In the genomic region with DNA sequence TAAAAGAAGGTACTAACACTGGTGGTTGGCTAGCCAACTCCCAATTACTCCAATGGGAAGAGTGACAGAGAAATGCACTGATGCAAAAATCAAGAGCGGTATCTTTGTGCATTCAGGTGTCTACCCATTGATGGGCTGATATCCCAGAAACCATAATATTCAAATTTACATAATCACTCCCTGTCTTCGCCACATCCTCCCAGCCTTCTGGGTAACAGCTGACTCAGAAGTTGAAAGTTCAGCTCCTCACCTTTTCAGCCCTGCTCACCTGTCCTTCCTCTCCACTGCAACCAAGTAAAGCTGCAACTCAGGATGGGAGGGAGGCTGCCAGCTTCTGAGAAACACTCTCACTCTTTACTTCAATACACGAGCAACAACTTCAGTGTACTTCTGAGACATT, we compare ENCODE assay signal across 16 cellular contexts. TPM values are rescaled to one million over a fixed set of nuclear protein-coding genes. Genes with fewer than 3 reads are reported as not detected.
DNase-seq lines count a peak whose midpoint lies in the region; ATAC-seq, FAIRE-seq and TF ChIP-seq lines count a peak whose summit lies in the region.
"Had no signal": no experiment of that assay in that cellular context is flagged by ENCODE, and none has a peak within 500 bp of the region (broad histone marks: within the 10 kb centered on the region; RNA-seq: fewer than 3 reads in every experiment).

No MANE protein-coding gene starts in this region.

- TF ChIP-seq POLR2A in tibial nerve (IDR thresholded peaks at IDR 0.05) = no peak

- intact Hi-C loops in CD4-positive, alpha-beta T cell (cut with DNase I, micrococcal nuclease) = no loop called here

- CTCF ChIA-PET in CD4-positive, alpha-beta T cell (lab: Charles Lee) = no interaction called here

- no peaks in the 10 kb centered on the region for H3K27me3 Mint-ChIP-seq in CD4-positive, alpha-beta T cell
- H3K27me3 Mint-ChIP-seq in activated T-helper 17 cell treated with anti-CD3 and anti-CD28 coated beads, Interleukin-2, amount 50 U/mL, for 72 hours = no peaks in the 10 kb centered on the region

- WGBS in tibial nerve, 2 donors = 68 to 92% methylated on average over 3 of the region's 3 CpGs

- H3K4me3 Mint-ChIP-seq in CD4-positive, alpha-beta T cell = no peak overlapping the region
- H3K4me3 Mint-ChIP-seq in activated T-helper 17 cell treated with anti-CD3 and anti-CD28 coated beads, Interleukin-2, amount 50 U/mL, for 72 hours = no peak overlapping the region

- DNase-seq in CD4-positive, alpha-beta T cell = no peak
- DNase-seq in GM19239 (ENCODE audit: insufficient read length, low spot score) (peak; percentile 28), kidney tubule cell (ENCODE audit: low spot score) (peak; percentile 76), glomerular visceral epithelial cell (ENCODE audit: extremely low spot score) (no peak), NCI-H187 treated with DMSO at 0.1 percent for 48 hours (lab: John Stamatoyannopoulos, UW) (no peak), tibial nerve (ENCODE audit: low spot score in 2 of 2) (no peak)
- DNase-seq: activated CD4-positive, alpha-beta T cell treated with anti-CD3 and anti-CD28 coated beads, Interleukin-2, amount 50 U/mL, for 1 hour; NCI-H1417 treated with DMSO at 0.1 percent for 48 hours; NCI-H2227 treated with DMSO at 0.1 percent for 48 hours; NK-92 treated with Interleukin-12 subunit alpha and Interleukin-12 subunit beta, amount 100 ng/mL, for 24 hours; right lobe of liver; stimulated activated CD4-positive, alpha-beta T cell treated with anti-CD3 and anti-CD28 coated beads, Interleukin-2, amount 100 ng/mL, for 24 hours; substantia nigra had no signal

- H3K27ac Mint-ChIP-seq in CD4-positive, alpha-beta T cell = peak overlapping the region; percentile 44
- H3K27ac Mint-ChIP-seq in activated T-helper 17 cell treated with anti-CD3 and anti-CD28 coated beads, Interleukin-2, amount 50 U/mL, for 72 hours = no peak overlapping the region

- peak; percentile 69 for ATAC-seq in CD4-positive, alpha-beta T cell (ENCODE audit: poor library complexity)
- ATAC-seq in activated T-helper 17 cell treated with anti-CD3 and anti-CD28 coated beads, Interleukin-2, amount 50 U/mL, for 72 hours (replicated peaks) = peak; percentile 60
- ATAC-seq: right lobe of liver, Right ventricle myocardium inferior had no signal

- no peak overlapping the region for H3K4me3 ChIP-seq in tibial nerve
- H3K4me3 ChIP-seq: right lobe of liver had no signal

- POLR2A ChIA-PET in CD4-positive, alpha-beta T cell (lab: Charles Lee) = interaction anchor here (1.5 kb wide), 1 partner anchor 9 kb away, joined by 3 read pairs; no protein-coding TSS in a partner anchor

- no peaks in the 10 kb centered on the region for H3K36me3 ChIP-seq in tibial nerve
- H3K36me3 ChIP-seq: right lobe of liver had no signal

- TF ChIP-seq EP300 in tibial nerve (IDR thresholded peaks at IDR 0.05) = no peak

- no peak for TF ChIP-seq CTCF in CD4-positive, alpha-beta T cell (IDR thresholded peaks at IDR 0.05)
- TF ChIP-seq CTCF in tibial nerve (IDR thresholded peaks at IDR 0.05) = no peak

- H3K4me1 ChIP-seq in tibial nerve = peaks cover 0 to 6% (median 0%) of the 10 kb centered on the region in 4 donors
- H3K4me1 ChIP-seq: right lobe of liver had no signal

- peak; percentile 14 for FAIRE-seq in GM19239 (lab: Jason Lieb, UNC)
- FAIRE-seq: H1 had no signal

- H3K9me3 Mint-ChIP-seq in CD4-positive, alpha-beta T cell = no peaks in the 10 kb centered on the region
- no peaks in the 10 kb centered on the region for H3K9me3 Mint-ChIP-seq in activated T-helper 17 cell treated with anti-CD3 and anti-CD28 coated beads, Interleukin-2, amount 50 U/mL, for 72 hours

- peaks cover 51% of the 10 kb centered on the region for H3K4me1 Mint-ChIP-seq in CD4-positive, alpha-beta T cell (ENCODE audit: low read depth)
- H3K4me1 Mint-ChIP-seq in activated T-helper 17 cell treated with anti-CD3 and anti-CD28 coated beads, Interleukin-2, amount 50 U/mL, for 72 hours = peaks cover 23% of the 10 kb centered on the region

- H3K27me3 ChIP-seq in CD4-positive, alpha-beta T cell (ENCODE audit: control insufficient read depth, insufficient read depth, low read length) = no peaks in the 10 kb centered on the region
- no peaks in the 10 kb centered on the region for H3K27me3 ChIP-seq in tibial nerve
- H3K27me3 ChIP-seq: right lobe of liver had no signal

- no peaks in the 10 kb centered on the region for H3K9me3 ChIP-seq in CD4-positive, alpha-beta T cell (ENCODE audit: control insufficient read depth, low read length)
- H3K9me3 ChIP-seq in tibial nerve = no peaks in the 10 kb centered on the region
- H3K9me3 ChIP-seq: right lobe of liver had no signal

- no peak overlapping the region for H3K27ac ChIP-seq in CD4-positive, alpha-beta T cell (ENCODE audit: low read depth, low read length)
- no peak overlapping the region for H3K27ac ChIP-seq in tibial nerve
- H3K27ac ChIP-seq: right lobe of liver had no signal

- H3K36me3 Mint-ChIP-seq in CD4-positive, alpha-beta T cell (ENCODE audit: low read depth) = no peaks in the 10 kb centered on the region
- no peaks in the 10 kb centered on the region for H3K36me3 Mint-ChIP-seq in activated T-helper 17 cell treated with anti-CD3 and anti-CD28 coated beads, Interleukin-2, amount 50 U/mL, for 72 hours (ENCODE audit: low read depth)

RNA-seq across cellular contexts. Expression of gene SUSD1, which starts 6.9 kb away (rescaled TPM):
- total RNA-seq in CD4-positive, alpha-beta T cell = 1 to 10 TPM; 5.3 to 5.4 TPM
- 1 to 10 TPM; 1.8 to 6.3 TPM for total RNA-seq in activated T-helper 17 cell treated with anti-CD3 and anti-CD28 coated beads, Interleukin-2, amount 50 U/mL, for 72 hours
- total RNA-seq in tibial nerve = 10 to 100 TPM in 2 of 4 donors, 1 to 10 TPM in 2; 6.9 to 19.8 (median 11.5) TPM

Comparison
In these comparisons a context has a peak if more than half of its experiments do, and no peak if none do; other contexts are left out.
1. DNase-seq: peak in GM19239 (single experiment) and kidney tubule cell (single experiment); none in CD4-positive, alpha-beta T cell (0 of 10), glomerular visceral epithelial cell (single experiment), NCI-H187 treated with DMSO at 0.1 percent for 48 hours (single experiment) and tibial nerve (0 of 2).